In genomic region chr1:3537359-3537758, GRCh38 we compare ENCODE assay signal across 29 cellular contexts.
"Had no signal": no experiment of that assay in that cellular context is flagged by ENCODE, and none has a peak within 500 bp of the region (broad histone marks: within the 10 kb centered on the region; RNA-seq: fewer than 3 reads in every experiment).

No MANE protein-coding gene starts in this region.

- H3K4me1 Mint-ChIP-seq: natural killer cell had no signal

- H3K27me3 Mint-ChIP-seq: naive B cell; progenitor cell of endocrine pancreas; stimulated activated naive B cell treated with anti-CD40 and anti-IgM and Interleukin-4, amounts not matched to agents 10 μg/mL and 1 μg/mL and 100 μg/mL, for 72 hours had no signal

- H3K36me3 Mint-ChIP-seq: naive B cell; natural killer cell; neural progenitor cell; stimulated activated naive B cell treated with anti-CD40 and anti-IgM and Interleukin-4, amounts not matched to agents 10 μg/mL and 1 μg/mL and 100 μg/mL, for 72 hours had no signal

- FAIRE-seq: islet of Langerhans, kidney, urothelium cell line had no signal

- H3K9ac ChIP-seq: neural progenitor cell had no signal

- H3K36me3 ChIP-seq: left lung, lower lobe of right lung, neural progenitor cell, ovary, right atrium auricular region, stomach, thyroid gland, transverse colon, upper lobe of right lung had no signal

- H3K4me3 ChIP-seq: left lung, lower lobe of right lung, neural progenitor cell, ovary, right atrium auricular region, skin epidermis, stomach, testis, thyroid gland, transverse colon, upper lobe of right lung had no signal

- H3K9me3 Mint-ChIP-seq: mesothelial cell of epicardium; naive B cell; natural killer cell; nephron progenitor cell; neural progenitor cell; stimulated activated naive B cell treated with anti-CD40 and anti-IgM and Interleukin-4, amounts not matched to agents 10 μg/mL and 1 μg/mL and 100 μg/mL, for 72 hours had no signal

- H3K4me3 Mint-ChIP-seq: mesothelial cell of epicardium; natural killer cell; nephron progenitor cell; neural progenitor cell; stimulated activated naive B cell treated with anti-CD40 and anti-IgM and Interleukin-4, amounts not matched to agents 10 μg/mL and 1 μg/mL and 100 μg/mL, for 72 hours had no signal

- H3K9me3 ChIP-seq: left lung, lower lobe of right lung, ovary, right atrium auricular region, stomach, testis, thyroid gland, transverse colon, upper lobe of right lung had no signal

- H3K4me1 ChIP-seq: neural progenitor cell, testis, transverse colon had no signal

- H2AFZ ChIP-seq: neural progenitor cell had no signal

- H3K4me2 ChIP-seq: neural progenitor cell had no signal

- ATAC-seq: left colon; left lung; lower lobe of right lung; natural killer cell; sciatic nerve; stimulated activated naive CD8-positive, alpha-beta T cell treated with anti-CD3 and anti-CD28 coated beads, Interleukin-15, Interleukin-2, amounts not matched to agents 100 U/mL and 50 U/mL, for 24 hours; upper lobe of right lung had no signal

- H3K27ac ChIP-seq: left lung, lower lobe of right lung, neural progenitor cell, ovary, right atrium auricular region, stomach, testis, thyroid gland, transverse colon, upper lobe of right lung had no signal

- H3K27me3 ChIP-seq: left lung, neural progenitor cell, ovary, right atrium auricular region, testis, thyroid gland, transverse colon, upper lobe of right lung had no signal

- DNase-seq: hippocampal formation; kidney; left colon; left lung; lower lobe of right lung; mesendoderm; naive B cell; natural killer cell; nephron progenitor cell; ovary; stimulated activated CD4-positive, alpha-beta T cell treated with anti-CD3 and anti-CD28 coated beads, Interleukin-12 subunit alpha, Interleukin-12 subunit beta, amount 100 ng/mL, for 4 hours; stimulated activated CD4-positive, alpha-beta T cell treated with anti-CD3 and anti-CD28 coated beads, Interleukin-15, amount 100 ng/mL, for 24 hours; stimulated activated CD4-positive, alpha-beta T cell treated with anti-CD3 and anti-CD28 coated beads, Interleukin-2, amount 100 ng/mL, for 24 hours; stimulated activated CD4-positive, alpha-beta T cell treated with anti-CD3 and anti-CD28 coated beads, Interleukin-4, amount 100 ng/mL, for 1 hour; stimulated activated naive B cell treated with anti-CD40 and anti-IgM and Interleukin-4, amounts not matched to agents 10 μg/mL and 1 μg/mL and 100 μg/mL, for 72 hours; stimulated activated naive CD8-positive, alpha-beta T cell treated with anti-CD3 and anti-CD28 coated beads, Interleukin-15, Interleukin-2, amounts not matched to agents 100 U/mL and 50 U/mL, for 24 hours; stomach; testis; thyroid gland; transverse colon; upper lobe of right lung had no signal

- H3K27ac Mint-ChIP-seq: mesothelial cell of epicardium; natural killer cell; nephron progenitor cell; neural progenitor cell; progenitor cell of endocrine pancreas; stimulated activated naive B cell treated with anti-CD40 and anti-IgM and Interleukin-4, amounts not matched to agents 10 μg/mL and 1 μg/mL and 100 μg/mL, for 72 hours had no signal
